ENCODE assay signal across 9 cellular contexts in the genomic region with DNA sequence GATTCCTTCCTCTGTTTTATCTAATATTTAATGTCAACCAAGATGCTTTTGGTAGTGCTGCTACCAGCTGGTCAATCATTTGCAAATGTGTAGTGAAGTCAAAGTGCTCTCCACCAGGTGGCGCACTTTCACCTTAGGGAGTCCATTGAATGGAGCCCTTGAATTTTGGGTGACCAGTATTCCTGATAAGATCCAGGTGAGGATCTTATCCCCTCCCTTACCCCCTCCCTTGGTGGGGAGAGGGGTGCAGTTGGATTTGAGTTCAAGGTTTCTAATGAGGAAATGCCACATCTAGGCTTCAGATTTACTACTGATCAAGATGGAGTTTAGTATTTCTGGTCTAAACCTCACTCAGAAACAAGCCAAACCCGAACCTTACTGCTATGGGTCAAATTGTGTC. TPM values are rescaled to one million over a fixed set of nuclear protein-coding genes. Genes with fewer than 3 reads are reported as not detected.
DNase-seq lines count a peak whose midpoint lies in the region; ATAC-seq and TF ChIP-seq lines count a peak whose summit lies in the region.
"Had no signal": no experiment of that assay in that cellular context is flagged by ENCODE, and none has a peak within 500 bp of the region (broad histone marks: within the 10 kb centered on the region; RNA-seq: fewer than 3 reads in every experiment).

No MANE protein-coding gene starts in this region.

- H3K4me2 ChIP-seq in PC-9 (no peak overlapping the region), neuronal stem cell (ENCODE audit: insufficient read depth, low read length, poor library complexity, severe bottlenecking) (no peak overlapping the region)

- no peaks in the 10 kb centered on the region for H3K79me2 ChIP-seq in PC-9 (ENCODE audit: low read depth)

- no peak overlapping the region for H2BK12ac ChIP-seq in neuronal stem cell (ENCODE audit: low read length)

- no peaks in the 10 kb centered on the region for H3K9me3 Mint-ChIP-seq in CD4-positive, alpha-beta memory T cell
- H3K9me3 Mint-ChIP-seq in activated T-cell treated with anti-CD3 and anti-CD28 coated beads, Interleukin-2, amount 50 U/mL, for 72 hours: no peaks in the 10 kb centered on the region

- no peak overlapping the region for H3K9ac ChIP-seq in neuronal stem cell (ENCODE audit: low read depth, low read length, poor library complexity)

- no peak overlapping the region for H3K4me3 Mint-ChIP-seq in CD4-positive, alpha-beta memory T cell
- no peak overlapping the region for H3K4me3 Mint-ChIP-seq in activated T-cell treated with anti-CD3 and anti-CD28 coated beads, Interleukin-2, amount 50 U/mL, for 72 hours

- H2BK120ac ChIP-seq in neuronal stem cell (ENCODE audit: low read depth, low read length): no peak overlapping the region

- peaks cover under 1% of the 10 kb centered on the region for H3K4me1 ChIP-seq in CD4-positive, alpha-beta memory T cell (ENCODE audit: insufficient read depth, low read length)
- H3K4me1 ChIP-seq in PC-9 (replicated peaks; ENCODE audit: insufficient read depth) (no peaks in the 10 kb centered on the region), neuronal stem cell (ENCODE audit: control insufficient read depth in 2 of 2, insufficient read depth in 1 of 2, low read depth in 1 of 2, low read length in 2 of 2) (peaks cover 24 to 44% of the 10 kb centered on the region in 2 donors)

- H3K36me3 ChIP-seq in CD4-positive, alpha-beta memory T cell (ENCODE audit: insufficient read depth, low read length): no peaks in the 10 kb centered on the region
- H3K36me3 ChIP-seq in PC-9 (ENCODE audit: low read depth) (no peaks in the 10 kb centered on the region), neuronal stem cell (replicated peaks in 1 of 2; ENCODE audit: control insufficient read depth in 2 of 2, insufficient read depth in 2 of 2, low read length in 2 of 2) (no peaks in the 10 kb centered on the region)

- H2AK5ac ChIP-seq in neuronal stem cell (ENCODE audit: low read depth, low read length): no peak overlapping the region

- no peak overlapping the region for H3K4me3 ChIP-seq in CD4-positive, alpha-beta memory T cell (ENCODE audit: low read length in 2 of 2)
- H3K4me3 ChIP-seq in PC-9 (no peak overlapping the region), neuronal stem cell (ENCODE audit: low read length in 2 of 2) (no peak overlapping the region)
- H3K4me3 ChIP-seq: SK-N-MC had no signal

- no peaks in the 10 kb centered on the region for H3K9me3 ChIP-seq in CD4-positive, alpha-beta memory T cell (ENCODE audit: control insufficient read depth in 1 of 2, low read length in 2 of 2)
- H3K9me3 ChIP-seq in PC-9 (ENCODE audit: insufficient read depth, low read depth): no peaks in the 10 kb centered on the region
- H3K9me3 ChIP-seq in neuronal stem cell (replicated peaks in 1 of 2; ENCODE audit: control insufficient read depth in 2 of 2, insufficient read depth in 1 of 2, low read depth in 1 of 2, low read length in 2 of 2): no peaks in the 10 kb centered on the region

- no peak overlapping the region for H4K91ac ChIP-seq in neuronal stem cell (ENCODE audit: low read depth, low read length, poor library complexity)

- H3K4ac ChIP-seq in neuronal stem cell (ENCODE audit: low read length): no peak overlapping the region

- H2AFZ ChIP-seq in PC-9 (no peak overlapping the region), neuronal stem cell (ENCODE audit: low read length) (no peak overlapping the region)

- H2BK5ac ChIP-seq in neuronal stem cell (ENCODE audit: low read length): no peak overlapping the region

- intact Hi-C loops in CD4-positive, alpha-beta memory T cell (cut with micrococcal nuclease): loop anchor here (1.0 kb wide), 2 partner anchors 301 to 1529 kb away; no protein-coding TSS in a partner anchor
- intact Hi-C loops in PC-9 (cut with micrococcal nuclease; ENCODE audit: unreplicated experiment): loop anchor here (1.0 to 2.0 kb wide), 4 partner anchors 106 to 345 kb away; a partner anchor contains a TSS

- H3F3A ChIP-seq in PC-9 (ENCODE audit: insufficient read depth, low read depth): no peaks in the 10 kb centered on the region

- no peaks in the 10 kb centered on the region for H4K20me1 ChIP-seq in PC-9 (ENCODE audit: insufficient read depth)

- peak; percentile 97 for TF ChIP-seq CTCF in PC-9 (conservative IDR thresholded peaks at IDR 0.05)

- peak; percentile 57 to 71 (median 63) for DNase-seq in CD4-positive, alpha-beta memory T cell
- DNase-seq in HuH-7.5 (ENCODE audit: low spot score) (peak; percentile 57), PC-9 (peak; percentile 53 to 72), fibroblast of peridontal ligament (ENCODE audit: extremely low read depth) (peak; percentile 90), neuronal stem cell (ENCODE audit: low spot score) (peak; percentile 91), substantia nigra (lab: John Stamatoyannopoulos, UW) (peak in 47 of 49 donors; percentile 16 to 97 (median 77))
- DNase-seq in activated T-cell treated with anti-CD3 and anti-CD28 coated beads, Interleukin-2, amount 50 U/mL, for 72 hours: peak; percentile 81 to 83

- no peaks in the 10 kb centered on the region for H3K27me3 ChIP-seq in CD4-positive, alpha-beta memory T cell (ENCODE audit: insufficient read depth, low read length)
- H3K27me3 ChIP-seq in PC-9 (ENCODE audit: insufficient read depth, low read depth): no peaks in the 10 kb centered on the region
- peaks cover 0 to 4% (median 0%) of the 10 kb centered on the region in 3 experiments for H3K27me3 ChIP-seq in neuronal stem cell (ENCODE audit: control insufficient read depth in 3 of 3, insufficient read depth in 3 of 3, low read depth in 1 of 3, low read length in 3 of 3)

- no peaks in the 10 kb centered on the region for H3K9me2 ChIP-seq in PC-9 (ENCODE audit: insufficient read depth)

- H3K4me1 Mint-ChIP-seq in CD4-positive, alpha-beta memory T cell: peaks cover under 1 to 5% (median 1%) of the 10 kb centered on the region in 4 donors
- H3K4me1 Mint-ChIP-seq in activated T-cell treated with anti-CD3 and anti-CD28 coated beads, Interleukin-2, amount 50 U/mL, for 72 hours (ENCODE audit: low read depth): peaks cover 1% of the 10 kb centered on the region

- peaks cover 12 to 17% of the 10 kb centered on the region in 2 donors for H3K27me3 Mint-ChIP-seq in CD4-positive, alpha-beta memory T cell
- peaks cover 35% of the 10 kb centered on the region for H3K27me3 Mint-ChIP-seq in activated T-cell treated with anti-CD3 and anti-CD28 coated beads, Interleukin-2, amount 50 U/mL, for 72 hours (ENCODE audit: low read depth)

- H3K36me3 Mint-ChIP-seq in CD4-positive, alpha-beta memory T cell: no peaks in the 10 kb centered on the region
- no peaks in the 10 kb centered on the region for H3K36me3 Mint-ChIP-seq in activated T-cell treated with anti-CD3 and anti-CD28 coated beads, Interleukin-2, amount 50 U/mL, for 72 hours (ENCODE audit: insufficient read depth in 2 of 2)

- H3K23ac ChIP-seq in neuronal stem cell (ENCODE audit: low read depth, low read length, poor library complexity): no peak overlapping the region

- H3K18ac ChIP-seq in neuronal stem cell (ENCODE audit: low read length): no peak overlapping the region

- no peak overlapping the region for H3K27ac Mint-ChIP-seq in CD4-positive, alpha-beta memory T cell
- H3K27ac Mint-ChIP-seq in activated T-cell treated with anti-CD3 and anti-CD28 coated beads, Interleukin-2, amount 50 U/mL, for 72 hours: no peak overlapping the region

- no peak overlapping the region for H3K14ac ChIP-seq in neuronal stem cell (ENCODE audit: low read length)

- no peak overlapping the region for H3K27ac ChIP-seq in CD4-positive, alpha-beta memory T cell (ENCODE audit: low read depth, low read length)
- no peak overlapping the region for H3K27ac ChIP-seq in PC-9
- no peak overlapping the region for H3K27ac ChIP-seq in neuronal stem cell (replicated peaks; ENCODE audit: low read length)
- no peak overlapping the region for H3K27ac ChIP-seq in substantia nigra (ENCODE audit: low read depth, low read length, poor library complexity, severe bottlenecking)
- H3K27ac ChIP-seq: SK-N-MC had no signal

- ATAC-seq in GM19351 (IDR thresholded peaks at IDR 0.05; ENCODE audit: unreplicated experiment): peak; percentile 74
- peak; percentile 63 to 68 for ATAC-seq in activated T-cell treated with anti-CD3 and anti-CD28 coated beads, Interleukin-2, amount 50 U/mL, for 72 hours (replicated peaks in 1 of 2)

- CTCF ChIA-PET in CD4-positive, alpha-beta memory T cell (lab: Charles Lee; ENCODE audit: partially characterized antibody): interaction anchor here (0.7 to 1.5 kb wide), 11 partner anchors 8 to 345 kb away, joined by 3 to 6 read pairs (median 4); a partner anchor contains a TSS
- CTCF ChIA-PET in PC-9 (lab: Charles Lee): interaction anchor here (0.5 to 1.0 kb wide), 3 partner anchors 105 to 762 kb away, joined by 3 to 11 read pairs (median 4); no protein-coding TSS in a partner anchor

- H3K79me1 ChIP-seq in neuronal stem cell (ENCODE audit: low read depth, low read length): peaks cover 6% of the 10 kb centered on the region

- H2BK15ac ChIP-seq in neuronal stem cell (ENCODE audit: low read length): no peak overlapping the region

- BruUV-seq in PC-9 (replicated peaks; lab: Mats Ljungman, UMichigan): no TSS peak

- WGBS in neuronal stem cell (ENCODE audit: extremely low coverage in 2 of 2, insufficient read length in 2 of 2, insufficient replicate concordance in 1 of 2), 2 donors: no CpG with 5 or more reads among the region's 2 CpGs

- H4K8ac ChIP-seq in neuronal stem cell (ENCODE audit: low read depth, low read length): no peak overlapping the region

- POLR2A ChIA-PET in CD4-positive, alpha-beta memory T cell (lab: Charles Lee; ENCODE audit: partially characterized antibody): no interaction called here
- POLR2A ChIA-PET in PC-9 (lab: Charles Lee; ENCODE audit: unreplicated experiment): no interaction called here

RNA-seq across cellular contexts. Expression of a gene that starts 12.0 kb away (rescaled TPM):
- 1 to 10 TPM; 8.0 to 8.5 TPM for total RNA-seq in CD4-positive, alpha-beta memory T cell
- polyA plus RNA-seq in CD4-positive, alpha-beta memory T cell: 1 to 10 TPM; 3.2 to 4.4 TPM
- total RNA-seq in PC-9 (2021): 13.4 and 15.2 TPM in 2 replicates
- total RNA-seq in activated T-cell treated with anti-CD3 and anti-CD28 coated beads, Interleukin-2, amount 50 U/mL, for 72 hours: 1 to 10 TPM; 6.8 to 8.3 TPM
- polyA plus RNA-seq in neuronal stem cell (2013, experiment 1 of 2): 16.2 TPM
- 17.7 TPM for polyA plus RNA-seq in neuronal stem cell (2013, experiment 2 of 2)

RNA-seq across cellular contexts. Expression of a gene that starts 55.9 kb away (rescaled TPM):
- 1 to 10 TPM in 1 of 2 experiments, under 1 TPM in 1; 0.19 to 1.1 TPM for total RNA-seq in CD4-positive, alpha-beta memory T cell
- not detected for polyA plus RNA-seq in CD4-positive, alpha-beta memory T cell
- total RNA-seq in PC-9 (2021): 0.20 and 0.37 TPM in 2 replicates
- 1 to 10 TPM; 2.2 to 2.4 TPM for total RNA-seq in activated T-cell treated with anti-CD3 and anti-CD28 coated beads, Interleukin-2, amount 50 U/mL, for 72 hours
- polyA plus RNA-seq in neuronal stem cell (2013, experiment 1 of 2): 16.7 TPM
- 16.9 TPM for polyA plus RNA-seq in neuronal stem cell (2013, experiment 2 of 2)
